ENCODE assay signal across 2 cellular contexts in the genomic region with DNA sequence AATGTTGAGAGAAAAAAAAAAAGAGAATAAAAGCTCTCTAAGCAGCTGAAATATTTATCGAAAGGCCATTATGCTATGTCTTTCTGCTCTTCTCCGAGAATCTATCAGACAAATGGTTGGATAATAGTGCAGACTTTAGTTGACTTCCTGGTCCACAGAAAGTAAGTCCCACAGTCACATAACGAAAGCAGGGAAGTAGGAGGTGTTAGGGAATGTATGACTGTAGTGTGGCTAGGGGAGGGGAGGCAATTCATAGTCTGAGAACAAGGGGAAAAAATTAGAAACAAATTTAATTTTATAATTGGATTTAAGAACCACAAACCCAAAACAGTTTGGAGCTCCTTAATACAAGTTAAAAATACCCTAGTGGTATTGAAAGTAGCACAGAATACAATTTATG.
TF ChIP-seq lines count a peak whose summit lies in the region.

No MANE protein-coding gene starts in this region.

TF ChIP-seq in IMR-90, 13 proteins besides CTCF, POLR2A, EP300 and RAD21:
- TF ChIP-seq MAZ (IDR thresholded peaks at IDR 0.05; ENCODE audit: borderline replicate concordance, low read depth, low read length): no peak
- TF ChIP-seq, protein P1, sequence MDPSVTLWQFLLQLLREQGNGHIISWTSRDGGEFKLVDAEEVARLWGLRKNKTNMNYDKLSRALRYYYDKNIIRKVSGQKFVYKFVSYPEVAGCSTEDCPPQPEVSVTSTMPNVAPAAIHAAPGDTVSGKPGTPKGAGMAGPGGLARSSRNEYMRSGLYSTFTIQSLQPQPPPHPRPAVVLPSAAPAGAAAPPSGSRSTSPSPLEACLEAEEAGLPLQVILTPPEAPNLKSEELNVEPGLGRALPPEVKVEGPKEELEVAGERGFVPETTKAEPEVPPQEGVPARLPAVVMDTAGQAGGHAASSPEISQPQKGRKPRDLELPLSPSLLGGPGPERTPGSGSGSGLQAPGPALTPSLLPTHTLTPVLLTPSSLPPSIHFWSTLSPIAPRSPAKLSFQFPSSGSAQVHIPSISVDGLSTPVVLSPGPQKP (IDR thresholded peaks at IDR 0.05; ENCODE audit: borderline replicate concordance, low read depth, low read length): no peak
- TF ChIP-seq CEBPB (IDR thresholded peaks at IDR 0.05; ENCODE audit: low read depth, low read length): no peak
- no peak for TF ChIP-seq RCOR1 (IDR thresholded peaks at IDR 0.05; ENCODE audit: insufficient replicate concordance, low read length)

TF ChIP-seq in SK-N-SH, 30 proteins besides CTCF, POLR2A, EP300 and RAD21:
- TF ChIP-seq RFX5 (IDR thresholded peaks at IDR 0.05; ENCODE audit: low read length): no peak
- TF ChIP-seq FOXM1 (IDR thresholded peaks at IDR 0.05; ENCODE audit: low read depth): no peak
- TF ChIP-seq RCOR1 (IDR thresholded peaks at IDR 0.05; ENCODE audit: low read length): no peak
- TF ChIP-seq MEF2A (IDR thresholded peaks at IDR 0.05; ENCODE audit: borderline replicate concordance, low read depth): no peak
- TF ChIP-seq, protein P2, sequence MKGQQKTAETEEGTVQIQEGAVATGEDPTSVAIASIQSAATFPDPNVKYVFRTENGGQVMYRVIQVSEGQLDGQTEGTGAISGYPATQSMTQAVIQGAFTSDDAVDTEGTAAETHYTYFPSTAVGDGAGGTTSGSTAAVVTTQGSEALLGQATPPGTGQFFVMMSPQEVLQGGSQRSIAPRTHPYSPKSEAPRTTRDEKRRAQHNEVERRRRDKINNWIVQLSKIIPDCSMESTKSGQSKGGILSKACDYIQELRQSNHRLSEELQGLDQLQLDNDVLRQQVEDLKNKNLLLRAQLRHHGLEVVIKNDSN (IDR thresholded peaks at IDR 0.05; ENCODE audit: borderline replicate concordance, low read depth): no peak
- no peak for TF ChIP-seq SMC3 (IDR thresholded peaks at IDR 0.05; ENCODE audit: low read depth, low read length)
- no peak for TF ChIP-seq GATA2 (CRISPR knock-in tag; IDR thresholded peaks at IDR 0.05)
- TF ChIP-seq TCF12 (IDR thresholded peaks at IDR 0.05): no peak
- no peak; the same call in 1 of the 2 replicates for TF ChIP-seq NFIC (IDR thresholded peaks at IDR 0.05; ENCODE audit: borderline replicate concordance)
